2 cellular contexts compared by ENCODE assay signal in genomic region chr1:98205291-98206017, GRCh38.
TF ChIP-seq lines count a peak whose summit lies in the region.

No MANE protein-coding gene starts in this region.

TF ChIP-seq in HEK293, 187 proteins besides CTCF, POLR2A, EP300 and RAD21 (continued from another document):
- TF ChIP-seq ZNF704 (tag by site-specific recombination; IDR thresholded peaks at IDR 0.05) (no peak), ZNF654 (tag by site-specific recombination; IDR thresholded peaks at IDR 0.05; ENCODE audit: low read depth) (no peak), ZNF449 (tag by site-specific recombination; IDR thresholded peaks at IDR 0.05) (no peak)

TF ChIP-seq in K562, 482 proteins besides CTCF, POLR2A, EP300 and RAD21 (continued from another document):
- TF ChIP-seq ZNF512 (tag; IDR thresholded peaks at IDR 0.05), result peak; percentile 46; the same call in 1 of the 2 replicates
